Comparison of ENCODE assay signal across 8 cellular contexts in the genomic region with DNA sequence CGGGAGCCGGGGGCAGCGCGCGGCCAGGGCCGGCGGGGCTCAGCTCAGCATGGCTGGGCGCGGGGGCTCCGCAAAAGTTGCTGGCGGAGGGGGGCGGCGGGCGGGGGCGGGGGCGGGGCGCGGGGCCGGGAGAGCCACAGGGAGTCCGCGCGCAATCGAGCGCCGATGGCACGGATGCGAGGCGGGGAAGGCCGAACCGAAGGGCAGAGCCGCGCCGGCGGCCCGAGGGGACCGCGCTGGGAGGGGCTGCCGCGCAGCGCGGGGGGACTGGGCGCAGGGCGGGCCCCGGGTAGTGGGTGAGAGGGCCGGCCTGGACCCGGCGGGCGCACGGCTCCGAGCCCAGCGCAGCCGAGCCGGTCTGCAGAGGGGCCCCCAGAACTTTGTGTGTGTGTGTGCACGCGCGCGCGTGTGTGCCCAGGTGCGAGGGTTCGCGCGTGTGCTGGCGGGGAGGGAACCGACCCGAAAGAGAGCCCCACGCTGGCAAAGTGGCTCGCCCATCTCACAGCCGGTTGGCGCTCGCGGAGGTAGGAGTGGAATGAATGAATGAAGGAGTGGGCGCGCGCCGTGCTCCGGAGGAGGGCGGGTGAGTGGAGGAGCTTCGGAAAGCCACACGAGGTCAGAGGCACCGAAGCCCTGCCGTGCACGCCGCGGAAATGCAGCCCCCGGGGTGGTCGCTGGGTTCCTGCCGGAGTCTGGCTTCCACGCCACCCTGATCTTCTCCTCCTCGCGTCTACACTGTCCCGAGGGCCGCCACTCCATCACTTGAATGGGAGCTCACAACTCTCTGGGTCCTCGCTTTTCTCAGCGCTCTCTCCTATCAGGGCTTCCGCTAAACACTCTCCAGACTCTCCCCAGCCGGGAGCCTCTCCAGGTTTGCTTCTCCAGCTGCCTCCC. TPM values are rescaled to one million over a fixed set of nuclear protein-coding genes. Genes with fewer than 3 reads are reported as not detected.
A peak's percentile ranks its signal among the peaks of the same experiment; 100 is the strongest.
DNase-seq lines count a peak whose midpoint lies in the region; ATAC-seq and TF ChIP-seq lines count a peak whose summit lies in the region.

A gene (minus strand): TSS at position 51 of the 894 bp plus-strand sequence. CDS start 375 bp downstream, outside the sequence.

- TF ChIP-seq CTCF in testis (IDR thresholded peaks at IDR 0.05): no peak

- no peaks in the 10 kb centered on the region for H3K36me3 ChIP-seq in testis (ENCODE audit: low read depth, missing control alignments)

- DNase-seq in DMS114 treated with DMSO at 0.1 percent for 48 hours (lab: John Stamatoyannopoulos, UW; ENCODE audit: unreplicated experiment) (peak; percentile 4), globus pallidus (ENCODE audit: low spot score) (peak; percentile 78), nucleus accumbens (lab: John Stamatoyannopoulos, UW) (peak in 53 of 56 donors; percentile 17 to 88 (median 65)), testis (peak; percentile 87)
- peak; percentile 47 for DNase-seq in Jurkat, Clone E6-1 (ENCODE audit: low read depth, low spot score)
- DNase-seq in activated naive CD4-positive, alpha-beta T cell treated with anti-CD3 and anti-CD28 coated beads, Interleukin-2, amount 50 U/mL, for 16 hours: peak; percentile 77

- peak within 1 kb of the TSS; percentile 86 to 95 for H3K27ac ChIP-seq in testis

- 0% methylated on average over 18 to 24 of the region's 96 CpGs for WGBS in testis, 2 donors

- intact Hi-C loops in testis (cut with DNase I; ENCODE audit: low total_unique reads): loop anchor here (10.0 kb wide), 2 partner anchors 133 to 227 kb away; no protein-coding TSS in a partner anchor

- ATAC-seq in GM21526 (IDR thresholded peaks at IDR 0.05; ENCODE audit: low FRiP score, unreplicated experiment) (peak; percentile 65), SK-N-SH treated with all-trans-retinoic acid at 6 μM for 48 hours (peak; percentile 56)

- no peaks in the 10 kb centered on the region for H3K9me3 ChIP-seq in testis

- no peak for TF ChIP-seq POLR2A in testis (IDR thresholded peaks at IDR 0.05)

- H3K4me1 ChIP-seq in testis: peaks cover 11% of the 10 kb centered on the region

- peak within 1 kb of the TSS; percentile 79 for H3K4me3 ChIP-seq in Jurkat, Clone E6-1 (ENCODE audit: low read length)
- H3K4me3 ChIP-seq in testis: peak within 1 kb of the TSS; percentile 75 to 76

- no peaks in the 10 kb centered on the region for H3K27me3 ChIP-seq in testis

TF ChIP-seq in SK-N-SH treated with all-trans-retinoic acid at 6 μM for 48 hours, 23 proteins besides CTCF, POLR2A, EP300 and RAD21:
- TF ChIP-seq ZNF70 (CRISPR knock-in tag; IDR thresholded peaks at IDR 0.05) (0 out of 2 replicates have a peak, but pooled peaks have one; percentile 19), PPARA (CRISPR knock-in tag; IDR thresholded peaks at IDR 0.05; ENCODE audit: borderline replicate concordance) (no peak), ARNTL (CRISPR knock-in tag; IDR thresholded peaks at IDR 0.05; ENCODE audit: borderline replicate concordance, low read depth) (no peak)
- TF ChIP-seq, protein P1, sequence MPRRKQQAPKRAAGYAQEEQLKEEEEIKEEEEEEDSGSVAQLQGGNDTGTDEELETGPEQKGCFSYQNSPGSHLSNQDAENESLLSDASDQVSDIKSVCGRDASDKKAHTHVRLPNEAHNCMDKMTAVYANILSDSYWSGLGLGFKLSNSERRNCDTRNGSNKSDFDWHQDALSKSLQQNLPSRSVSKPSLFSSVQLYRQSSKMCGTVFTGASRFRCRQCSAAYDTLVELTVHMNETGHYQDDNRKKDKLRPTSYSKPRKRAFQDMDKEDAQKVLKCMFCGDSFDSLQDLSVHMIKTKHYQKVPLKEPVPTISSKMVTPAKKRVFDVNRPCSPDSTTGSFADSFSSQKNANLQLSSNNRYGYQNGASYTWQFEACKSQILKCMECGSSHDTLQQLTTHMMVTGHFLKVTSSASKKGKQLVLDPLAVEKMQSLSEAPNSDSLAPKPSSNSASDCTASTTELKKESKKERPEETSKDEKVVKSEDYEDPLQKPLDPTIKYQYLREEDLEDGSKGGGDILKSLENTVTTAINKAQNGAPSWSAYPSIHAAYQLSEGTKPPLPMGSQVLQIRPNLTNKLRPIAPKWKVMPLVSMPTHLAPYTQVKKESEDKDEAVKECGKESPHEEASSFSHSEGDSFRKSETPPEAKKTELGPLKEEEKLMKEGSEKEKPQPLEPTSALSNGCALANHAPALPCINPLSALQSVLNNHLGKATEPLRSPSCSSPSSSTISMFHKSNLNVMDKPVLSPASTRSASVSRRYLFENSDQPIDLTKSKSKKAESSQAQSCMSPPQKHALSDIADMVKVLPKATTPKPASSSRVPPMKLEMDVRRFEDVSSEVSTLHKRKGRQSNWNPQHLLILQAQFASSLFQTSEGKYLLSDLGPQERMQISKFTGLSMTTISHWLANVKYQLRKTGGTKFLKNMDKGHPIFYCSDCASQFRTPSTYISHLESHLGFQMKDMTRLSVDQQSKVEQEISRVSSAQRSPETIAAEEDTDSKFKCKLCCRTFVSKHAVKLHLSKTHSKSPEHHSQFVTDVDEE (CRISPR knock-in tag; IDR thresholded peaks at IDR 0.05): 0 out of 2 replicates have a peak, but pooled peaks have one; percentile 10
- TF ChIP-seq, protein P2, sequence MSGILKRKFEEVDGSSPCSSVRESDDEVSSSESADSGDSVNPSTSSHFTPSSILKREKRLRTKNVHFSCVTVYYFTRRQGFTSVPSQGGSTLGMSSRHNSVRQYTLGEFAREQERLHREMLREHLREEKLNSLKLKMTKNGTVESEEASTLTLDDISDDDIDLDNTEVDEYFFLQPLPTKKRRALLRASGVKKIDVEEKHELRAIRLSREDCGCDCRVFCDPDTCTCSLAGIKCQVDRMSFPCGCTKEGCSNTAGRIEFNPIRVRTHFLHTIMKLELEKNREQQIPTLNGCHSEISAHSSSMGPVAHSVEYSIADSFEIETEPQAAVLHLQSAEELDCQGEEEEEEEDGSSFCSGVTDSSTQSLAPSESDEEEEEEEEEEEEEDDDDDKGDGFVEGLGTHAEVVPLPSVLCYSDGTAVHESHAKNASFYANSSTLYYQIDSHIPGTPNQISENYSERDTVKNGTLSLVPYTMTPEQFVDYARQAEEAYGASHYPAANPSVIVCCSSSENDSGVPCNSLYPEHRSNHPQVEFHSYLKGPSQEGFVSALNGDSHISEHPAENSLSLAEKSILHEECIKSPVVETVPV (CRISPR knock-in tag; IDR thresholded peaks at IDR 0.05): no peak

RNA-seq across cellular contexts. Expression of the gene that starts here (rescaled TPM):
- 4.2 TPM for polyA plus RNA-seq in Jurkat, Clone E6-1 (2012; ENCODE audit: insufficient read depth, insufficient read length)
- total RNA-seq in testis: 10 to 100 TPM; 17.8 to 22.4 TPM
- 6.3 TPM for polyA plus RNA-seq in testis (ENCODE audit: insufficient read depth, low read depth, low replicate concordance)

Comparison
In these comparisons a context has a peak if more than half of its experiments do, and no peak if none do; other contexts are left out.
1. Peak in every context shown above with its lines: DNase-seq, ATAC-seq, H3K4me3 ChIP-seq and H3K27ac ChIP-seq.
2. DNase-seq: peak in every context shown above with its lines; median percentile 87 in testis; 78 in globus pallidus; 77 in activated naive CD4-positive, alpha-beta T cell treated with anti-CD3 and anti-CD28 coated beads, Interleukin-2, amount 50 U/mL, for 16 hours; 65 in nucleus accumbens; 47 in Jurkat, Clone E6-1; 4 in DMS114 treated with DMSO at 0.1 percent for 48 hours.